ENCODE assay signal across 1 cellular context in the genomic region with DNA sequence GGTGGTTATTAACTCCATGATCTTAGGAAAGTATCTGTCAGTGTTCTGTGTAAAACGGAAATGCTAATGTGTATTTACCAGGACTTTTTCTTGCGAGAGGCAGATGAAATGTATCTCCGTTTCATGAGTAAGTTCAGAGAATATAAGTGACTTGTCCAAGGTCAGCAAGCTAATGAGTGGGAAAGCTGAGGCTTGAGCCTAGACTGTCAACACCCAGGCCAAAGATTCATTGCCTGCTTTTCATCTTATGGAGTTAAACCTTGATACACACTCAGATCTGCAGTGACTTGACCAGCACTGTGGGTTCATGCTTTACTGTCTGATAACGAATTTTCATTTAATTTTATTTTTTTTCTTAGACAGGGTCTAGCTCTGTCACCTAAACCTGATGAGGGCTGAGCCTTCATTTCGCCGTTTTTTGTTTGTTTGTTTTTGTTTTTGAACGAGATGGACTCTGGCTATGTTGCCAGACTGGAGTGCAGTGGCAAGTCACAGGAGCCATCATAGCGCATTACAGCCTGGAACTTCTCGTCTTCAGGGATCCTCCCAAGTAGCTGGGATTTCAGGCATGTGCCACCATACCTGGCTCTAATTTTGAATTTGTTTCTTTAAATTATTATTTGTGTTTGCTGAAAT.
TF ChIP-seq lines count a peak whose summit lies in the region.

No MANE protein-coding gene starts in this region.

TF ChIP-seq in HepG2, 621 proteins besides CTCF, POLR2A, EP300 and RAD21 (continued from another document):
- TF ChIP-seq, protein P1, sequence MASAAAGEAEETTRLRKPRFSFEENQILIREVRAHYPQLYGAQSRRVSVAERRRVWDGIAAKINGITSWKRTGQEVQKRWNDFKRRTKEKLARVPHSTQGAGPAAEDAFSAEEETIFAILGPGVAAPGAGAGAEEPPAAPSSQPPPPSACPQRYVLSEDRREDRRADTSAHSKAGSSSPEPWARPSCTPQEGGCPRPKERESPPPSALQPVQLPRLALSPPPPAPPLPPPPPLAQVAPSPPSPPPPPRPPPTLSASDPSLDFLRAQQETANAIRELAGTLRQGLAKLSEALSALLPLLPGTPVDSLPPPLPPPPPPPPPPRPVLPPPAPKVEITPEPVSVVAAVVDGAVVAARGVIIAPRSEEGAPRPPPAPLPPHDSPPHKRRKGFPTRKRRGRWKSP (CRISPR knock-in tag; IDR thresholded peaks at IDR 0.05) = no peak
- TF ChIP-seq ZNF121 (CRISPR knock-in tag; IDR thresholded peaks at IDR 0.05) (no peak), ZNF839 (CRISPR knock-in tag; IDR thresholded peaks at IDR 0.05; ENCODE audit: borderline replicate concordance) (no peak), BCL6 (CRISPR knock-in tag; IDR thresholded peaks at IDR 0.05) (0 out of 2 replicates have a peak, but pooled peaks have one; percentile 0), ASH2L (IDR thresholded peaks at IDR 0.05; ENCODE audit: insufficient read length, low read depth, low read length) (no peak), ZSCAN9 (CRISPR knock-in tag; IDR thresholded peaks at IDR 0.05; ENCODE audit: borderline replicate concordance) (0 out of 2 replicates have a peak, but pooled peaks have one; percentile 6), ZKSCAN8 (CRISPR knock-in tag; IDR thresholded peaks at IDR 0.05; ENCODE audit: borderline replicate concordance) (0 out of 2 replicates have a peak, but pooled peaks have one; percentile 0), ZNF282 (IDR thresholded peaks at IDR 0.05; ENCODE audit: partially characterized antibody) (no peak), KLF13 (CRISPR knock-in tag; IDR thresholded peaks at IDR 0.05) (no peak), YY1 (IDR thresholded peaks at IDR 0.05; ENCODE audit: insufficient read depth, insufficient replicate concordance, low read depth, low read length) (no peak), POLR2AphosphoS2 (IDR thresholded peaks at IDR 0.05; ENCODE audit: low read depth, low read length) (no peak), HOXA9 (CRISPR knock-in tag; IDR thresholded peaks at IDR 0.05; ENCODE audit: borderline replicate concordance) (no peak), MED1 (CRISPR knock-in tag; IDR thresholded peaks at IDR 0.05) (no peak), ZKSCAN1 (IDR thresholded peaks at IDR 0.05; ENCODE audit: low read length) (no peak), CCDC6 (CRISPR knock-in tag; IDR thresholded peaks at IDR 0.05) (no peak), AHR (CRISPR knock-in tag; IDR thresholded peaks at IDR 0.05) (no peak), NCOA5 (CRISPR knock-in tag; IDR thresholded peaks at IDR 0.05) (no peak), LCORL (IDR thresholded peaks at IDR 0.05) (no peak), LCORL (CRISPR knock-in tag; IDR thresholded peaks at IDR 0.05) (no peak), ZNF383 (CRISPR knock-in tag; IDR thresholded peaks at IDR 0.05; ENCODE audit: borderline replicate concordance) (no peak), ZNF44 (CRISPR knock-in tag; IDR thresholded peaks at IDR 0.05) (no peak), ZNF761 (CRISPR knock-in tag; conservative IDR thresholded peaks at IDR 0.05) (no peak)
- TF ChIP-seq, protein P2, sequence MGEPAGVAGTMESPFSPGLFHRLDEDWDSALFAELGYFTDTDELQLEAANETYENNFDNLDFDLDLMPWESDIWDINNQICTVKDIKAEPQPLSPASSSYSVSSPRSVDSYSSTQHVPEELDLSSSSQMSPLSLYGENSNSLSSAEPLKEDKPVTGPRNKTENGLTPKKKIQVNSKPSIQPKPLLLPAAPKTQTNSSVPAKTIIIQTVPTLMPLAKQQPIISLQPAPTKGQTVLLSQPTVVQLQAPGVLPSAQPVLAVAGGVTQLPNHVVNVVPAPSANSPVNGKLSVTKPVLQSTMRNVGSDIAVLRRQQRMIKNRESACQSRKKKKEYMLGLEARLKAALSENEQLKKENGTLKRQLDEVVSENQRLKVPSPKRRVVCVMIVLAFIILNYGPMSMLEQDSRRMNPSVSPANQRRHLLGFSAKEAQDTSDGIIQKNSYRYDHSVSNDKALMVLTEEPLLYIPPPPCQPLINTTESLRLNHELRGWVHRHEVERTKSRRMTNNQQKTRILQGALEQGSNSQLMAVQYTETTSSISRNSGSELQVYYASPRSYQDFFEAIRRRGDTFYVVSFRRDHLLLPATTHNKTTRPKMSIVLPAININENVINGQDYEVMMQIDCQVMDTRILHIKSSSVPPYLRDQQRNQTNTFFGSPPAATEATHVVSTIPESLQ (CRISPR knock-in tag; conservative IDR thresholded peaks at IDR 0.05) = 0 out of 2 replicates have a peak, but pooled peaks have one; percentile 30
- TF ChIP-seq, protein P3, sequence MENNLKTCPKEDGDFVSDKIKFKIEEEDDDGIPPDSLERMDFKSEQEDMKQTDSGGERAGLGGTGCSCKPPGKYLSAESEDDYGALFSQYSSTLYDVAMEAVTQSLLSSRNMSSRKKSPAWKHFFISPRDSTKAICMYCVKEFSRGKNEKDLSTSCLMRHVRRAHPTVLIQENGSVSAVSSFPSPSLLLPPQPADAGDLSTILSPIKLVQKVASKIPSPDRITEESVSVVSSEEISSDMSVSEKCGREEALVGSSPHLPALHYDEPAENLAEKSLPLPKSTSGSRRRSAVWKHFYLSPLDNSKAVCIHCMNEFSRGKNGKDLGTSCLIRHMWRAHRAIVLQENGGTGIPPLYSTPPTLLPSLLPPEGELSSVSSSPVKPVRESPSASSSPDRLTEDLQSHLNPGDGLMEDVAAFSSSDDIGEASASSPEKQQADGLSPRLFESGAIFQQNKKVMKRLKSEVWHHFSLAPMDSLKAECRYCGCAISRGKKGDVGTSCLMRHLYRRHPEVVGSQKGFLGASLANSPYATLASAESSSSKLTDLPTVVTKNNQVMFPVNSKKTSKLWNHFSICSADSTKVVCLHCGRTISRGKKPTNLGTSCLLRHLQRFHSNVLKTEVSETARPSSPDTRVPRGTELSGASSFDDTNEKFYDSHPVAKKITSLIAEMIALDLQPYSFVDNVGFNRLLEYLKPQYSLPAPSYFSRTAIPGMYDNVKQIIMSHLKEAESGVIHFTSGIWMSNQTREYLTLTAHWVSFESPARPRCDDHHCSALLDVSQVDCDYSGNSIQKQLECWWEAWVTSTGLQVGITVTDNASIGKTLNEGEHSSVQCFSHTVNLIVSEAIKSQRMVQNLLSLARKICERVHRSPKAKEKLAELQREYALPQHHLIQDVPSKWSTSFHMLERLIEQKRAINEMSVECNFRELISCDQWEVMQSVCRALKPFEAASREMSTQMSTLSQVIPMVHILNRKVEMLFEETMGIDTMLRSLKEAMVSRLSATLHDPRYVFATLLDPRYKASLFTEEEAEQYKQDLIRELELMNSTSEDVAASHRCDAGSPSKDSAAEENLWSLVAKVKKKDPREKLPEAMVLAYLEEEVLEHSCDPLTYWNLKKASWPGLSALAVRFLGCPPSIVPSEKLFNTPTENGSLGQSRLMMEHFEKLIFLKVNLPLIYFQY (CRISPR knock-in tag; IDR thresholded peaks at IDR 0.05; ENCODE audit: borderline replicate concordance) = no peak
